10 cellular contexts compared by ENCODE assay signal in the genomic region with DNA sequence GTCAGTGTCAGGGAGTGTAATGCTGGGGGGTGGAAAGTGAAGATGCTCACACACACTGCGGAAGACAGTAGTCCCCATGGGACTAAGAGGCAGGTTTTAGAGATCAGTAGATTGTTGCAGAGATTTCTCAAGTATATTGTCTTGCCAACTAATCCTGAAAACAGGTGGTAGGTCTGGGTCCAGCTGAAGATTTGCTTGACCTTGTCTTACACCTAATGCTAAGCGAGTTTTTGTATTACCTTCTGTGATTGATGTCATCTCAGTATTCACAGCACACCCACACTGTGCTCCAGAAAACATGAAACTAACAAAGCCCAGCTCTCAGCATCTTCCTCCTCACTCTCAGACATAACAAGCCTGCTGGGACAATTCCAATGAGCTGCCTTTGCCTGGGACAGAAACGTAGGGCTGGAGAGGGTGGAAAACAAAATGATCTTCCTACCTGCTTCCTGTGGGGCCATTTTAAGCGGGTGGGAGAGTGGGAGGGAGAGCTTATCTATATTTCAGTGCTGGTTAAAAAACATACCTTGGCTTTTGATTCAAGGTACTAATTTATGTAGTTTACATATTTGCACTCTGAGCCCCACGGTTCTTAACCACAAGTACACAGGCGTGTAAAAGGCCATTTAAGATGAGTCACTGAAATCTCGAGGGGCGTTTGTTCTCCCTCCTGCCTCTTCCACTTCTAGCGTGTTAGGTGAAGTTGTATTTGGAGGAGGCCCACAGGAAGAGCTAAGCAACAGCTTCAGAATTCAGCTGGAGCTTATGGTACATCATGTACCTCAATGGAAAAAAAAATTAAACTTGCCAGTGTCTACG. TPM values are rescaled to one million over a fixed set of nuclear protein-coding genes. Genes with fewer than 3 reads are reported as not detected.
DNase-seq lines count a peak whose midpoint lies in the region; ATAC-seq and TF ChIP-seq lines count a peak whose summit lies in the region.
"Had no signal": no experiment of that assay in that cellular context is flagged by ENCODE, and none has a peak within 500 bp of the region (broad histone marks: within the 10 kb centered on the region; RNA-seq: fewer than 3 reads in every experiment).

No MANE protein-coding gene starts in this region.

- no peak overlapping the region for H3K4me2 ChIP-seq in PC-3 (ENCODE audit: low read length)

- ATAC-seq in GM18498 (IDR thresholded peaks at IDR 0.05; ENCODE audit: unreplicated experiment) (peak; percentile 79), GM21619 (IDR thresholded peaks at IDR 0.05; ENCODE audit: unreplicated experiment) (peak; percentile 86), PC-3 (peak; percentile 50), gastroesophageal sphincter (no peak)

- no peaks in the 10 kb centered on the region for H3K9me3 ChIP-seq in PC-3 (ENCODE audit: low read length)
- H3K9me3 ChIP-seq in gastroesophageal sphincter: no peaks in the 10 kb centered on the region

- H3K27me3 ChIP-seq in PC-3 (ENCODE audit: low read length) (no peaks in the 10 kb centered on the region), gastroesophageal sphincter (no peaks in the 10 kb centered on the region)

- H3K4me3 ChIP-seq in PC-3 (ENCODE audit: low read length): no peak overlapping the region
- no peak overlapping the region for H3K4me3 ChIP-seq in gastroesophageal sphincter
- H3K4me3 ChIP-seq: skin epidermis had no signal

- BruUV-seq in PC-3 (replicated peaks; lab: Mats Ljungman, UMichigan): no TSS peak

- H3F3A ChIP-seq in PC-3 (ENCODE audit: low read length, unreplicated experiment): no peaks in the 10 kb centered on the region

- H3K9ac ChIP-seq in PC-3 (ENCODE audit: low read length): no peak overlapping the region

- CTCF ChIA-PET in PC-3 (lab: Charles Lee): interaction anchor here (0.5 kb wide), 1 partner anchor 453 kb away, joined by 6 read pairs; no protein-coding TSS in a partner anchor

- no peak for TF ChIP-seq EP300 in gastroesophageal sphincter (IDR thresholded peaks at IDR 0.05)

- no peaks in the 10 kb centered on the region for H3K36me3 ChIP-seq in PC-3 (ENCODE audit: low read depth, low read length)
- H3K36me3 ChIP-seq in gastroesophageal sphincter: no peaks in the 10 kb centered on the region

- H2AFZ ChIP-seq in PC-3 (ENCODE audit: low read length): peak overlapping the region; percentile 70

- no peaks in the 10 kb centered on the region for H3K9me2 ChIP-seq in PC-3 (replicated peaks; ENCODE audit: low read length)

- TF ChIP-seq POLR2A in gastroesophageal sphincter (IDR thresholded peaks at IDR 0.05): no peak

- POLR2A ChIA-PET in PC-3 (lab: Charles Lee; ENCODE audit: unreplicated experiment): no interaction called here

- DNase-seq in PC-3: peak; percentile 23
- no peak for DNase-seq in DMS79 treated with DMSO at 0.1 percent for 48 hours (lab: John Stamatoyannopoulos, UW)
- DNase-seq in kidney tubule cell (ENCODE audit: low spot score): no peak
- DNase-seq in NCI-H2081 (lab: John Stamatoyannopoulos, UW): no peak
- no peak for DNase-seq in NCI-H748 (lab: John Stamatoyannopoulos, UW; ENCODE audit: unreplicated experiment)
- DNase-seq: MV-4-11 had no signal

- no peaks in the 10 kb centered on the region for H3K79me2 ChIP-seq in PC-3 (ENCODE audit: low read length)

- TF ChIP-seq CTCF in PC-3 (conservative IDR thresholded peaks at IDR 0.05; ENCODE audit: low read depth, low read length) (no peak), gastroesophageal sphincter (IDR thresholded peaks at IDR 0.05) (no peak)

- 0 out of 2 replicates have a peak, but pooled peaks cover 4% of the 10 kb centered on the region for H3K4me1 ChIP-seq in PC-3 (ENCODE audit: insufficient read depth, low read length)
- peaks cover 0 to 15% (median 0%) of the 10 kb centered on the region in 3 donors for H3K4me1 ChIP-seq in gastroesophageal sphincter

- H4K20me1 ChIP-seq in PC-3 (ENCODE audit: low read length): no peaks in the 10 kb centered on the region

- whole genome bisulfite sequencing in gastroesophageal sphincter (ENCODE audit: low coverage in 1 of 2), 2 donors: 55 to 65% methylated on average over 9 of the region's 10 CpGs

- intact Hi-C loops in PC-3 (cut with micrococcal nuclease): no loop called here

- H3K27ac ChIP-seq in PC-3 (ENCODE audit: low read length): no peak overlapping the region
- H3K27ac ChIP-seq in gastroesophageal sphincter: peak overlapping the region; percentile 4 to 37 (median 24)
- H3K27ac ChIP-seq: skin epidermis had no signal

RNA-seq across cellular contexts. Expression of a gene that starts 23.1 kb away (rescaled TPM):
- 36.4 and 38.8 TPM in 2 replicates for total RNA-seq in PC-3 (2014; rRNA removed)
- 100 to 1,000 TPM in 1 of 4 donors, 10 to 100 TPM in 3; 86.0 to 110 (median 91.5) TPM for total RNA-seq in gastroesophageal sphincter
